In the genomic region with DNA sequence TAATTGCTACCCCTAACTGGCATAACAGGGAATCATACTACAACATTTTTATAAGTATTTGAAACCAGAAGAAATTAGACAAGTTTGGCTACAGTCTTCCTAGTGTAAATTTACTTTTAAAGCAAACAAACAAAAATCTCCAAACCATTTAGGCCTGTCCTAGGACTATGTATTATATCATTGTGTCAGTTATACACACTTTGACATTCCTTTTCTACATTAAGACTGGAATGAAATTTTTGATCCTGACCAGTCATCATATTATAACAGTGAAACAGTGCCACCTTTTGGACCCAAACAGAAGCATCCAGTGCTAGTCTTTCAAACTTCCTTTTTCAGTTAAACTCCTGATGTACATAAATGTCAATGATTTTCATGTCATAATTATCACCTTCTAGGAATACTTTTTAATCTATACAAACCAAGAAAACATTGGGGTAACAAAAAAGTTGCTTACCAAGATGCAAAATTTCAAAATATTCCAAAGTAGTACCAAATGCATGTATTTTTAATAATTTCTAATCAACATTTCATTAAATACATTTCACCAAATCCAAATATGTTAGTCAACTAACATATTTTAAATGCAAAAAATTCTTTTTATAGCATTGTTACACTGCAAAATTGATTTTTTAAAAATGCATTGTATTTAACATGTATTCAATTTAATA, we compare ENCODE assay signal across 8 cellular contexts.
DNase-seq lines count a peak whose midpoint lies in the region; ATAC-seq and TF ChIP-seq lines count a peak whose summit lies in the region.

No MANE protein-coding gene starts in this region.

- TF ChIP-seq POLR2A in spleen (IDR thresholded peaks at IDR 0.05) = no peak

- no peaks in the 10 kb centered on the region for H3K9me3 Mint-ChIP-seq in activated naive CD4-positive, alpha-beta T cell treated with anti-CD3 and anti-CD28 coated beads for 36 hours
- no peaks in the 10 kb centered on the region for H3K9me3 Mint-ChIP-seq in activated naive CD4-positive, alpha-beta T cell treated with anti-CD3 and anti-CD28 coated beads, Interleukin-2, amount 50 U/mL, for 72 hours
- H3K9me3 Mint-ChIP-seq in activated T-cell treated with anti-CD3 and anti-CD28 coated beads, Interleukin-2, amount 50 U/mL, for 4 hours = no peaks in the 10 kb centered on the region

- H3K4me1 ChIP-seq in spleen = no peaks in the 10 kb centered on the region

- peak; percentile 51 for TF ChIP-seq CTCF in WERI-Rb-1 (IDR thresholded peaks at IDR 0.05; ENCODE audit: low read depth, low read length)
- TF ChIP-seq CTCF in spleen (IDR thresholded peaks at IDR 0.05 in 8 of 11, conservative IDR thresholded peaks at IDR 0.05 in 3 of 11) = peak; percentile 33 to 77 (median 61)

- H3K36me3 ChIP-seq in WERI-Rb-1 (no peaks in the 10 kb centered on the region), spleen (no peaks in the 10 kb centered on the region)

- no peak overlapping the region for H3K4me3 Mint-ChIP-seq in activated naive CD4-positive, alpha-beta T cell treated with anti-CD3 and anti-CD28 coated beads for 36 hours
- no peak overlapping the region for H3K4me3 Mint-ChIP-seq in activated T-cell treated with anti-CD3 and anti-CD28 coated beads, Interleukin-2, amount 50 U/mL, for 4 hours

- peaks cover 7% of the 10 kb centered on the region for H3K36me3 Mint-ChIP-seq in activated naive CD4-positive, alpha-beta T cell treated with anti-CD3 and anti-CD28 coated beads for 36 hours (ENCODE audit: low read depth)
- peaks cover 0 to 3% of the 10 kb centered on the region in 2 donors for H3K36me3 Mint-ChIP-seq in activated naive CD4-positive, alpha-beta T cell treated with anti-CD3 and anti-CD28 coated beads, Interleukin-2, amount 50 U/mL, for 72 hours
- peaks cover 10% of the 10 kb centered on the region for H3K36me3 Mint-ChIP-seq in activated T-cell treated with anti-CD3 and anti-CD28 coated beads, Interleukin-2, amount 50 U/mL, for 4 hours (ENCODE audit: insufficient read depth)

- no peaks in the 10 kb centered on the region for H3K9me3 ChIP-seq in WERI-Rb-1 (ENCODE audit: severe bottlenecking)
- H3K9me3 ChIP-seq in spleen = no peaks in the 10 kb centered on the region

- H3K27me3 ChIP-seq in WERI-Rb-1 (ENCODE audit: insufficient read depth, low read depth, severe bottlenecking) (no peaks in the 10 kb centered on the region), spleen (replicated peaks in 1 of 7) (no peaks in the 10 kb centered on the region)

- intact Hi-C loops in activated naive CD4-positive, alpha-beta T cell treated with anti-CD3 and anti-CD28 coated beads for 36 hours (cut with micrococcal nuclease) = loop anchor here (1.0 to 5.0 kb wide), 6 partner anchors 246 to 1642 kb away; no protein-coding TSS in a partner anchor
- intact Hi-C loops in left ventricle myocardium superior (cut with micrococcal nuclease) (loop anchor here (5.0 kb wide), 1 partner anchor 389 kb away; no protein-coding TSS in a partner anchor), spleen (cut with DNase I; ENCODE audit: low total_unique reads) (loop anchor here (5.0 kb wide), 1 partner anchor 394 kb away; a partner anchor contains a TSS)

- H3K4me3 ChIP-seq in WERI-Rb-1 (ENCODE audit: low read depth, low read length) (no peak overlapping the region), spleen (no peak overlapping the region)

- H3K27ac Mint-ChIP-seq in activated naive CD4-positive, alpha-beta T cell treated with anti-CD3 and anti-CD28 coated beads for 36 hours = no peak overlapping the region
- H3K27ac Mint-ChIP-seq in activated naive CD4-positive, alpha-beta T cell treated with anti-CD3 and anti-CD28 coated beads, Interleukin-2, amount 50 U/mL, for 72 hours = no peak overlapping the region

- DNase-seq in activated naive CD4-positive, alpha-beta T cell treated with anti-CD3 and anti-CD28 coated beads for 36 hours = peak; percentile 15
- DNase-seq in activated naive CD4-positive, alpha-beta T cell treated with anti-CD3 and anti-CD28 coated beads, Interleukin-2, amount 50 U/mL, for 72 hours (ENCODE audit: low spot score in 2 of 2) = no peak
- DNase-seq in NCI-H2029 treated with DMSO at 0.1 percent for 48 hours (lab: John Stamatoyannopoulos, UW) (peak; percentile 32), WERI-Rb-1 (no peak), left ventricle myocardium superior (no peak), spleen (no peak)
- no peak for DNase-seq in activated T-cell treated with anti-CD3 and anti-CD28 coated beads, Interleukin-2, amount 50 U/mL, for 4 hours

- no peaks in the 10 kb centered on the region for H3K4me1 Mint-ChIP-seq in activated naive CD4-positive, alpha-beta T cell treated with anti-CD3 and anti-CD28 coated beads for 36 hours (ENCODE audit: low read depth)
- H3K4me1 Mint-ChIP-seq in activated T-cell treated with anti-CD3 and anti-CD28 coated beads, Interleukin-2, amount 50 U/mL, for 4 hours (ENCODE audit: low read depth) = no peaks in the 10 kb centered on the region

- H3K27ac ChIP-seq in WERI-Rb-1 = no peak overlapping the region
- H3K27ac ChIP-seq in spleen = no peak overlapping the region

- ATAC-seq in activated naive CD4-positive, alpha-beta T cell treated with anti-CD3 and anti-CD28 coated beads, Interleukin-2, amount 50 U/mL, for 72 hours = no peak
- ATAC-seq in HG02759 (IDR thresholded peaks at IDR 0.05; ENCODE audit: unreplicated experiment) (peak; percentile 59), left ventricle myocardium superior (peak; percentile 41)
- ATAC-seq in activated T-cell treated with anti-CD3 and anti-CD28 coated beads, Interleukin-2, amount 50 U/mL, for 4 hours = no peak

- H3K27me3 Mint-ChIP-seq in activated naive CD4-positive, alpha-beta T cell treated with anti-CD3 and anti-CD28 coated beads for 36 hours (ENCODE audit: low read depth) = no peaks in the 10 kb centered on the region
- no peaks in the 10 kb centered on the region for H3K27me3 Mint-ChIP-seq in activated T-cell treated with anti-CD3 and anti-CD28 coated beads, Interleukin-2, amount 50 U/mL, for 4 hours (ENCODE audit: low read depth)

- CTCF ChIA-PET in activated naive CD4-positive, alpha-beta T cell treated with anti-CD3 and anti-CD28 coated beads for 36 hours (lab: Charles Lee) = no interaction called here

Comparison
In these comparisons a context has a peak if more than half of its experiments do, and no peak if none do; other contexts are left out.
1. DNase-seq: peak in activated naive CD4-positive, alpha-beta T cell treated with anti-CD3 and anti-CD28 coated beads for 36 hours (single experiment) and NCI-H2029 treated with DMSO at 0.1 percent for 48 hours (single experiment); none in activated naive CD4-positive, alpha-beta T cell treated with anti-CD3 and anti-CD28 coated beads, Interleukin-2, amount 50 U/mL, for 72 hours (0 of 2), WERI-Rb-1 (single experiment), left ventricle myocardium superior (single experiment), spleen (single experiment) and activated T-cell treated with anti-CD3 and anti-CD28 coated beads, Interleukin-2, amount 50 U/mL, for 4 hours (single experiment).
2. ATAC-seq: peak in HG02759 (single experiment) and left ventricle myocardium superior (single experiment); none in activated naive CD4-positive, alpha-beta T cell treated with anti-CD3 and anti-CD28 coated beads, Interleukin-2, amount 50 U/mL, for 72 hours (0 of 2) and activated T-cell treated with anti-CD3 and anti-CD28 coated beads, Interleukin-2, amount 50 U/mL, for 4 hours (0 of 2).